ENCODE assay signal across 12 cellular contexts in genomic region chr9:130073373-130073772, GRCh38. TPM values are rescaled to one million over a fixed set of nuclear protein-coding genes. Genes with fewer than 3 reads are reported as not detected.
DNase-seq lines count a peak whose midpoint lies in the region; ATAC-seq and TF ChIP-seq lines count a peak whose summit lies in the region.
"Had no signal": no experiment of that assay in that cellular context is flagged by ENCODE, and none has a peak within 500 bp of the region (broad histone marks: within the 10 kb centered on the region; RNA-seq: fewer than 3 reads in every experiment).

No MANE protein-coding gene starts in this region.

- peaks cover 31% of the 10 kb centered on the region for H3K36me3 Mint-ChIP-seq in Caco-2 (ENCODE audit: insufficient read depth, unreplicated experiment)

- no TSS peak for BruUV-seq in Caco-2 (replicated peaks; lab: Mats Ljungman, UMichigan)

- H3K27me3 ChIP-seq in Caco-2 (replicated peaks; ENCODE audit: control insufficient read depth, insufficient read depth, low read length) (no peaks in the 10 kb centered on the region), dorsolateral prefrontal cortex (no peaks in the 10 kb centered on the region)

- H3K27ac ChIP-seq in SK-N-MC (peak overlapping the region; percentile 55), dorsolateral prefrontal cortex (peak overlapping the region in 4 of 59 donors; percentile 2 to 34 (median 14))

- no peaks in the 10 kb centered on the region for H3K9me3 Mint-ChIP-seq in Caco-2 (ENCODE audit: unreplicated experiment)

- H3K27me3 Mint-ChIP-seq in Caco-2 (ENCODE audit: insufficient read depth, unreplicated experiment) = no peaks in the 10 kb centered on the region

- H3K4me1 Mint-ChIP-seq in Caco-2 (ENCODE audit: low read depth, unreplicated experiment) = peaks cover 13% of the 10 kb centered on the region

- ATAC-seq in GM18519 (IDR thresholded peaks at IDR 0.05; ENCODE audit: low FRiP score, unreplicated experiment) = no peak

- no peak overlapping the region for H3K4me3 ChIP-seq in Caco-2 (ENCODE audit: low read depth, low read length)
- H3K4me3 ChIP-seq in SK-N-MC = peak overlapping the region; percentile 1
- no peak overlapping the region for H3K4me3 ChIP-seq in fibroblast of the aortic adventitia (ENCODE audit: low read depth, low read length)
- H3K4me3 ChIP-seq in dorsolateral prefrontal cortex = no peak overlapping the region

- intact Hi-C loops in Caco-2 (cut with micrococcal nuclease; ENCODE audit: unreplicated experiment) = loop anchor here (1.0 kb wide), 1 partner anchor 189 kb away; no protein-coding TSS in a partner anchor
- intact Hi-C loops in dorsolateral prefrontal cortex (cut with DNase I) = loop anchor here in 1 of 2 donors (10.0 kb wide), 1 partner anchor 61 kb away; no protein-coding TSS in a partner anchor

- CTCF ChIA-PET in Caco-2 (lab: Charles Lee) = interaction anchor here (0.6 kb wide), 1 partner anchor 137 kb away, joined by 3 read pairs; no protein-coding TSS in a partner anchor

- peaks cover 24% of the 10 kb centered on the region for H3K4me1 ChIP-seq in Caco-2

- TF ChIP-seq CTCF in Caco-2 (IDR thresholded peaks at IDR 0.05; ENCODE audit: insufficient read depth in 1 of 2, low read depth in 1 of 2, low read length in 1 of 2, severe bottlenecking in 1 of 2, unreplicated experiment in 1 of 2) = no peak
- TF ChIP-seq CTCF in fibroblast of the aortic adventitia (IDR thresholded peaks at IDR 0.05; ENCODE audit: insufficient read depth, low read length) = no peak
- no peak for TF ChIP-seq CTCF in dorsolateral prefrontal cortex (IDR thresholded peaks at IDR 0.05 in 54 of 56, conservative IDR thresholded peaks at IDR 0.05 in 2 of 56; ENCODE audit: low read depth in 1 of 56, partially characterized antibody in 56 of 56)

- H3K9me3 ChIP-seq in Caco-2 (no peaks in the 10 kb centered on the region), SK-N-MC (ENCODE audit: low read depth, low read length) (no peaks in the 10 kb centered on the region)

- H3K9ac ChIP-seq in SK-N-MC (ENCODE audit: insufficient read length) = no peak overlapping the region

- peaks cover 2% of the 10 kb centered on the region for H3K36me3 ChIP-seq in Caco-2 (ENCODE audit: control insufficient read depth, insufficient read depth, low read length)
- H3K36me3 ChIP-seq in SK-N-MC (ENCODE audit: insufficient read depth, low read length) = peaks cover 20% of the 10 kb centered on the region

- DNase-seq in Caco-2 (peak; percentile 31 to 60), SK-N-MC (ENCODE audit: low read depth, low spot score) (peak; percentile 60), fibroblast of the aortic adventitia (ENCODE audit: low read depth) (peak; percentile 84), non-pigmented ciliary epithelial cell (ENCODE audit: low read depth) (peak; percentile 18), NCI-H345 (lab: John Stamatoyannopoulos, UW) (no peak), dorsolateral prefrontal cortex (no peak), superior temporal gyrus (ENCODE audit: extremely low spot score) (no peak)
- DNase-seq: activated CD8-positive, alpha-beta memory T cell treated with anti-CD3 and anti-CD28 coated beads, Interleukin-2, amount 50 U/mL, for 4 hours; C1 segment of cervical spinal cord; NCI-H526 treated with DMSO at 0.1 percent for 48 hours; T-helper 2 cell had no signal

- POLR2A ChIA-PET in Caco-2 (lab: Charles Lee) = interaction anchor here (0.6 kb wide), 1 partner anchor 250 kb away, joined by 3 read pairs; no protein-coding TSS in a partner anchor

- H3K4me3 Mint-ChIP-seq in Caco-2 (ENCODE audit: unreplicated experiment) = no peak overlapping the region

- H3K27ac Mint-ChIP-seq in Caco-2 (ENCODE audit: unreplicated experiment) = peak overlapping the region; percentile 77

RNA-seq across cellular contexts. Expression of gene GPR107, which starts 19.7 kb away (rescaled TPM):
- total RNA-seq in Caco-2 (2022) = 49.8 and 53.1 TPM in 2 replicates
- total RNA-seq in fibroblast of the aortic adventitia (ENCODE audit: low replicate concordance) = 11.5 and 30.9 TPM in 2 replicates
- 10 to 100 TPM; 34.8 to 59.2 (median 45.9) TPM for total RNA-seq in dorsolateral prefrontal cortex

RNA-seq across cellular contexts. Expression of gene FNBP1, which starts 30.4 kb away (rescaled TPM):
- total RNA-seq in Caco-2 (2022) = 33.2 and 34.3 TPM in 2 replicates
- total RNA-seq in fibroblast of the aortic adventitia (ENCODE audit: low replicate concordance) = 44.4 and 57.9 TPM in 2 replicates
- 100 to 1,000 TPM in 60 of 120 experiments, 10 to 100 TPM in 60; 53.9 to 197 (median 99.8) TPM for total RNA-seq in dorsolateral prefrontal cortex

Comparison
In these comparisons a context has a peak if more than half of its experiments do, and no peak if none do; other contexts are left out.
1. DNase-seq: peak in Caco-2 (2 of 2), SK-N-MC (single experiment), fibroblast of the aortic adventitia (single experiment) and non-pigmented ciliary epithelial cell (single experiment); none in NCI-H345 (single experiment), dorsolateral prefrontal cortex (0 of 10) and superior temporal gyrus (single experiment).